Comparison of ENCODE assay signal across 20 cellular contexts in genomic region chr2:168300460-168300859, GRCh38.
"Had no signal": no experiment of that assay in that cellular context is flagged by ENCODE, and none has a peak within 500 bp of the region (broad histone marks: within the 10 kb centered on the region; RNA-seq: fewer than 3 reads in every experiment).

No MANE protein-coding gene starts in this region.

- H3K27ac ChIP-seq: brain microvascular endothelial cell, gastrocnemius medialis, thyroid gland, upper lobe of right lung had no signal

- DNase-seq: activated CD4-positive, alpha-beta T cell treated with anti-CD3 and anti-CD28 coated beads for 1 hour; activated CD4-positive, alpha-beta T cell treated with anti-CD3 and anti-CD28 coated beads, Interleukin-2, amount 50 U/mL, for 1 hour; activated CD8-positive, alpha-beta T cell treated with anti-CD3 and anti-CD28 coated beads, Interleukin-2, amount 10 ng/mL, durations not matched to agents 7 days and 5 days; activated gamma-delta T cell treated with Interleukin-2 at 50 U/mL for 16 hours; activated T-cell treated with anti-CD3 and anti-CD28 coated beads, Interleukin-2, amount 50 U/mL, for 1 hour; anterior cingulate cortex; brain microvascular endothelial cell; central memory CD4-positive, alpha-beta T cell; dermis blood vessel endothelial cell; effector CD8-positive, alpha-beta T cell; gastrocnemius medialis; hippocampal formation; left ventricle myocardium superior; mammary epithelial cell; midbrain; natural killer cell; retina; substantia nigra; thyroid gland; upper lobe of right lung had no signal

- ATAC-seq: activated CD8-positive, alpha-beta T cell treated with anti-CD3 and anti-CD28 coated beads, Interleukin-2, amount 10 ng/mL, durations not matched to agents 7 days and 5 days; gastrocnemius medialis; left ventricle myocardium superior; natural killer cell; upper lobe of right lung had no signal

- H3K4me3 ChIP-seq: gastrocnemius medialis, thyroid gland, upper lobe of right lung had no signal

- H3K4me1 ChIP-seq: gastrocnemius medialis, thyroid gland, upper lobe of right lung had no signal

- H3K27me3 ChIP-seq: brain microvascular endothelial cell, gastrocnemius medialis, thyroid gland, upper lobe of right lung had no signal

- H3K9me3 ChIP-seq: thyroid gland, upper lobe of right lung had no signal
